Comparison of ENCODE assay signal across 1 cellular context in the genomic region with DNA sequence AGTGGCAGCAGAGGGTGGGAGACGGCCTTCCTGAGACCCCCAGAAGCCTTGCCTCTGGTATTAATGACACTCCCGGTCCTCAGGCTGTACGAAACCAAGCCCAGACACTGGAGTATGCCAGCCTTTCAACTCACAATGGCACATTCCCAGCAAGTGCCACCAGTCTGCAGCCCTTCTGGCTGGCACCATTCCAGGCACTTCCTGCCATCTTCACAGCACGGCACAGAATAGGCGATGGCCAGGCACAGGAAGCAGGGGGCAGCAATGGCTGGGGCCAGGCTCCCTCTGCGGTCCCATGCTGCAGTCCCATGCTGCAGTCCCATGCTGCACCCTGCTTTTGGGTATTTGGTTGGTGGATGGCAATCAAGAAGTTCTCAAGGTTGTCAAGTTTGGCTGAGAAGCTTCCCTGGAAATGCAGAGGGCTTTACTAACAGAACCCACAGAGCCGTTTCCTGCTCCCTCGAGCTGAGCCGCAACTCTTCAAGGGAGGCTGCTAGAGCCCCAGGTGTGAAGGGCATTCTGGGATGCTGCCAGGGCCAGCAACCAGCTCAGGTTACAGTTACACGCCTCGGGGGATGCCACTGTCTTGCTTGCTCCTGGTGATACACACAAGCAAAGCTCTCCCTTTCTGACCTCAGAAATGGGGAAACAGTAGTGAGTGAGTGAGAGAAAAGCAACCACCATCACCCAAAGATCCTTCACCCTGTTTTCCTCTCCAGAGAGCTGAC.
TF ChIP-seq lines count a peak whose summit lies in the region.

No MANE protein-coding gene starts in this region.

TF ChIP-seq in GM23338, 12 proteins besides CTCF, POLR2A, EP300 and RAD21 (continued from another document):
- TF ChIP-seq, protein P1, sequence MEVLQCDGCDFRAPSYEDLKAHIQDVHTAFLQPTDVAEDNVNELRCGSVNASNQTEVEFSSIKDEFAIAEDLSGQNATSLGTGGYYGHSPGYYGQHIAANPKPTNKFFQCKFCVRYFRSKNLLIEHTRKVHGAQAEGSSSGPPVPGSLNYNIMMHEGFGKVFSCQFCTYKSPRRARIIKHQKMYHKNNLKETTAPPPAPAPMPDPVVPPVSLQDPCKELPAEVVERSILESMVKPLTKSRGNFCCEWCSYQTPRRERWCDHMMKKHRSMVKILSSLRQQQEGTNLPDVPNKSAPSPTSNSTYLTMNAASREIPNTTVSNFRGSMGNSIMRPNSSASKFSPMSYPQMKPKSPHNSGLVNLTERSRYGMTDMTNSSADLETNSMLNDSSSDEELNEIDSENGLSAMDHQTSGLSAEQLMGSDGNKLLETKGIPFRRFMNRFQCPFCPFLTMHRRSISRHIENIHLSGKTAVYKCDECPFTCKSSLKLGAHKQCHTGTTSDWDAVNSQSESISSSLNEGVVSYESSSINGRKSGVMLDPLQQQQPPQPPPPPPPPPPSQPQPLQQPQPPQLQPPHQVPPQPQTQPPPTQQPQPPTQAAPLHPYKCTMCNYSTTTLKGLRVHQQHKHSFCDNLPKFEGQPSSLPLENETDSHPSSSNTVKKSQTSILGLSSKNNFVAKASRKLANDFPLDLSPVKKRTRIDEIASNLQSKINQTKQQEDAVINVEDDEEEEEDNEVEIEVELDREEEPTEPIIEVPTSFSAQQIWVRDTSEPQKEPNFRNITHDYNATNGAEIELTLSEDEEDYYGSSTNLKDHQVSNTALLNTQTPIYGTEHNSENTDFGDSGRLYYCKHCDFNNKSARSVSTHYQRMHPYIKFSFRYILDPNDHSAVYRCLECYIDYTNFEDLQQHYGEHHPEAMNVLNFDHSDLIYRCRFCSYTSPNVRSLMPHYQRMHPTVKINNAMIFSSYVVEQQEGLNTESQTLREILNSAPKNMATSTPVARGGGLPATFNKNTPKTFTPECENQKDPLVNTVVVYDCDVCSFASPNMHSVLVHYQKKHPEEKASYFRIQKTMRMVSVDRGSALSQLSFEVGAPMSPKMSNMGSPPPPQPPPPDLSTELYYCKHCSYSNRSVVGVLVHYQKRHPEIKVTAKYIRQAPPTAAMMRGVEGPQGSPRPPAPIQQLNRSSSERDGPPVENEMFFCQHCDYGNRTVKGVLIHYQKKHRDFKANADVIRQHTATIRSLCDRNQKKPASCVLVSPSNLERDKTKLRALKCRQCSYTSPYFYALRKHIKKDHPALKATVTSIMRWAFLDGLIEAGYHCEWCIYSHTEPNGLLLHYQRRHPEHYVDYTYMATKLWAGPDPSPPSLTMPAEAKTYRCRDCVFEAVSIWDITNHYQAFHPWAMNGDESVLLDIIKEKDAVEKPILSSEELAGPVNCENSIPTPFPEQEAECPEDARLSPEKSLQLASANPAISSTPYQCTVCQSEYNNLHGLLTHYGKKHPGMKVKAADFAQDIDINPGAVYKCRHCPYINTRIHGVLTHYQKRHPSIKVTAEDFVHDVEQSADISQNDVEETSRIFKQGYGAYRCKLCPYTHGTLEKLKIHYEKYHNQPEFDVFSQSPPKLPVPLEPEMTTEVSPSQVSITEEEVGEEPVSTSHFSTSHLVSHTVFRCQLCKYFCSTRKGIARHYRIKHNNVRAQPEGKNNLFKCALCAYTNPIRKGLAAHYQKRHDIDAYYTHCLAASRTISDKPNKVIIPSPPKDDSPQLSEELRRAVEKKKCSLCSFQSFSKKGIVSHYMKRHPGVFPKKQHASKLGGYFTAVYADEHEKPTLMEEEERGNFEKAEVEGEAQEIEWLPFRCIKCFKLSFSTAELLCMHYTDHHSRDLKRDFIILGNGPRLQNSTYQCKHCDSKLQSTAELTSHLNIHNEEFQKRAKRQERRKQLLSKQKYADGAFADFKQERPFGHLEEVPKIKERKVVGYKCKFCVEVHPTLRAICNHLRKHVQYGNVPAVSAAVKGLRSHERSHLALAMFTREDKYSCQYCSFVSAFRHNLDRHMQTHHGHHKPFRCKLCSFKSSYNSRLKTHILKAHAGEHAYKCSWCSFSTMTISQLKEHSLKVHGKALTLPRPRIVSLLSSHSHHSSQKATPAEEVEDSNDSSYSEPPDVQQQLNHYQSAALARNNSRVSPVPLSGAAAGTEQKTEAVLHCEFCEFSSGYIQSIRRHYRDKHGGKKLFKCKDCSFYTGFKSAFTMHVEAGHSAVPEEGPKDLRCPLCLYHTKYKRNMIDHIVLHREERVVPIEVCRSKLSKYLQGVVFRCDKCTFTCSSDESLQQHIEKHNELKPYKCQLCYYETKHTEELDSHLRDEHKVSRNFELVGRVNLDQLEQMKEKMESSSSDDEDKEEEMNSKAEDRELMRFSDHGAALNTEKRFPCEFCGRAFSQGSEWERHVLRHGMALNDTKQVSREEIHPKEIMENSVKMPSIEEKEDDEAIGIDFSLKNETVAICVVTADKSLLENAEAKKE (CRISPR knock-in tag; IDR thresholded peaks at IDR 0.05), result no peak
- TF ChIP-seq JUNB (IDR thresholded peaks at IDR 0.05; ENCODE audit: unreplicated experiment) (no peak), NANOG (IDR thresholded peaks at IDR 0.05; ENCODE audit: borderline replicate concordance) (no peak)
